Comparison of ENCODE assay signal across 13 cellular contexts in the genomic region with DNA sequence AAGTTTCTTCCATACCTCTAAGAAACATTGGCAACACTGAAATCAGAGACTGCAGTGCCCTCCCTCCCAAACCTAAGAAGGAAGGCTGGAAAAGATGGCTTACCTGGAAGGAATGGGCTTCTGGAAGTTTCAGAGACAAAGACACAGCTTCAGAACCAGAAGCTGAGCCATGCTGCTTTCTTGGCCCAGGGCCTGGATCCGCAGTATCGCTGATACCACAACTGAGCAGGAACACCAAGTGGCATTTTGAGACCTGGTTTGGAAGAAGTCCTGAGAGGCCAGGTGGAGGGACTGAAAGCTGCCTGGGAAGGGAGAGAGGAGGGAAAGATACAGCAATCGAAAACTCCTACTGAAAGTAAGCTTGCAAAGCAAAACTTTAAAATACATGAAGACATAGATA. TPM values are rescaled to one million over a fixed set of nuclear protein-coding genes. Genes with fewer than 3 reads are reported as not detected.
DNase-seq lines count a peak whose midpoint lies in the region; ATAC-seq and TF ChIP-seq lines count a peak whose summit lies in the region.
"Had no signal": no experiment of that assay in that cellular context is flagged by ENCODE, and none has a peak within 500 bp of the region (broad histone marks: within the 10 kb centered on the region; RNA-seq: fewer than 3 reads in every experiment).

No MANE protein-coding gene starts in this region.

- TF ChIP-seq EP300 in stomach (IDR thresholded peaks at IDR 0.05) = no peak

- peak overlapping the region; percentile 59 to 88 for H3K27ac Mint-ChIP-seq in activated naive CD4-positive, alpha-beta T cell treated with anti-CD3 and anti-CD28 coated beads, Interleukin-2, amount 50 U/mL, for 72 hours
- peak overlapping the region; percentile 46 for H3K27ac Mint-ChIP-seq in central memory CD8-positive, alpha-beta T cell (ENCODE audit: low read depth)
- H3K27ac Mint-ChIP-seq: brain had no signal

- ATAC-seq in activated naive CD4-positive, alpha-beta T cell treated with anti-CD3 and anti-CD28 coated beads, Interleukin-2, amount 50 U/mL, for 72 hours = no peak
- no peak for ATAC-seq in central memory CD8-positive, alpha-beta T cell (replicated peaks; ENCODE audit: extremely low read depth, poor library complexity, severe bottlenecking)
- ATAC-seq in HG03039 (IDR thresholded peaks at IDR 0.05; ENCODE audit: unreplicated experiment) = no peak
- ATAC-seq in esophagus mucosa = no peak
- ATAC-seq in HG03469 (IDR thresholded peaks at IDR 0.05; ENCODE audit: unreplicated experiment) = no peak
- ATAC-seq: Right ventricle myocardium inferior had no signal

- H3K36me3 ChIP-seq in stomach = peaks cover 0 to 6% (median 5%) of the 10 kb centered on the region in 4 donors

- no peaks in the 10 kb centered on the region for H3K9me3 ChIP-seq in stomach

- H3K36me3 Mint-ChIP-seq in activated naive CD4-positive, alpha-beta T cell treated with anti-CD3 and anti-CD28 coated beads, Interleukin-2, amount 50 U/mL, for 72 hours = peaks cover 4 to 18% of the 10 kb centered on the region in 2 donors
- peaks cover 4% of the 10 kb centered on the region for H3K36me3 Mint-ChIP-seq in central memory CD8-positive, alpha-beta T cell (ENCODE audit: insufficient read depth)
- H3K36me3 Mint-ChIP-seq: brain had no signal

- peaks cover 0 to 17% (median 5%) of the 10 kb centered on the region in 4 donors for H3K4me1 ChIP-seq in stomach

- H3K27ac ChIP-seq in stomach = peak overlapping the region; percentile 5 to 54 (median 35)

- TF ChIP-seq CTCF in stomach (IDR thresholded peaks at IDR 0.05) = no peak

- peaks cover 0 to 9% of the 10 kb centered on the region in 2 donors for H3K9me3 Mint-ChIP-seq in activated naive CD4-positive, alpha-beta T cell treated with anti-CD3 and anti-CD28 coated beads, Interleukin-2, amount 50 U/mL, for 72 hours
- H3K9me3 Mint-ChIP-seq in central memory CD8-positive, alpha-beta T cell = no peaks in the 10 kb centered on the region

- H3K27me3 Mint-ChIP-seq in central memory CD8-positive, alpha-beta T cell = no peaks in the 10 kb centered on the region

- intact Hi-C loops in stomach (cut with DNase I; ENCODE audit: low total_unique reads) = no loop called here

- no peak for DNase-seq in activated naive CD4-positive, alpha-beta T cell treated with anti-CD3 and anti-CD28 coated beads, Interleukin-2, amount 50 U/mL, for 72 hours (ENCODE audit: low spot score in 2 of 2)
- no peak for DNase-seq in activated naive CD4-positive, alpha-beta T cell treated with Interleukin-2 at 50 U/mL for 16 hours
- DNase-seq in NCI-H2196 (lab: John Stamatoyannopoulos, UW; ENCODE audit: unreplicated experiment) (peak; percentile 44), stomach (peak; percentile 77)
- no peak for DNase-seq in central memory CD8-positive, alpha-beta T cell (ENCODE audit: low spot score in 2 of 2)
- DNase-seq: activated CD4-positive, alpha-beta T cell treated with anti-CD3 and anti-CD28 coated beads, Interleukin-2, amount 50 U/mL, for 4 hours; GOT3; NCI-H82 had no signal

- H3K4me3 ChIP-seq in stomach = no peak overlapping the region

- H3K27me3 ChIP-seq in stomach = no peaks in the 10 kb centered on the region

- peaks cover 16% of the 10 kb centered on the region for H3K4me1 Mint-ChIP-seq in central memory CD8-positive, alpha-beta T cell
- H3K4me1 Mint-ChIP-seq: brain had no signal

- WGBS in stomach, 5 donors = 26 to 69% (median 57%) methylated on average over 3 of the region's 3 CpGs

- no peak for TF ChIP-seq POLR2A in stomach (IDR thresholded peaks at IDR 0.05)

- H3K4me3 Mint-ChIP-seq in central memory CD8-positive, alpha-beta T cell = no peak overlapping the region
- H3K4me3 Mint-ChIP-seq: brain had no signal

RNA-seq across cellular contexts. Expression of gene GPR160, which starts 19.8 kb away (rescaled TPM):
- total RNA-seq in activated naive CD4-positive, alpha-beta T cell treated with anti-CD3 and anti-CD28 coated beads, Interleukin-2, amount 50 U/mL, for 72 hours = 10 to 100 TPM in 1 of 2 donors, 1 to 10 TPM in 1; 7.2 to 13.2 TPM
- 10 to 100 TPM in 4 of 5 donors, under 1 TPM in 1; 0.58 to 70.1 (median 52.4) TPM for total RNA-seq in stomach
- 10 to 100 TPM; 16.5 to 68.4 (median 43.8) TPM for polyA plus RNA-seq in stomach
- 1.4 TPM for total RNA-seq in esophagus mucosa

Comparison
In these comparisons a context has a peak if more than half of its experiments do, and no peak if none do; other contexts are left out.
1. DNase-seq: peak in NCI-H2196 (single experiment) and stomach (single experiment); none in activated naive CD4-positive, alpha-beta T cell treated with anti-CD3 and anti-CD28 coated beads, Interleukin-2, amount 50 U/mL, for 72 hours (0 of 2), activated naive CD4-positive, alpha-beta T cell treated with Interleukin-2 at 50 U/mL for 16 hours (single experiment) and central memory CD8-positive, alpha-beta T cell (0 of 2).